Comparison of ENCODE assay signal across 24 cellular contexts in genomic region chr6:15574497-15574896, GRCh38.
DNase-seq lines count a peak whose midpoint lies in the region; ATAC-seq and TF ChIP-seq lines count a peak whose summit lies in the region.
"Had no signal": no experiment of that assay in that cellular context is flagged by ENCODE, and none has a peak within 500 bp of the region (broad histone marks: within the 10 kb centered on the region; RNA-seq: fewer than 3 reads in every experiment).

No MANE protein-coding gene starts in this region.

- H3K36me3 Mint-ChIP-seq in mesothelial cell of epicardium, result peaks cover 7% of the 10 kb centered on the region

- H3K27ac ChIP-seq in spleen (peak overlapping the region in 5 of 8 donors; percentile 17 to 64 (median 51)), mammary epithelial cell (ENCODE audit: insufficient read depth, low read depth, low read length) (no peak overlapping the region)
- H3K27ac ChIP-seq: A549, C4-2B, SJCRH30 had no signal

- no peak overlapping the region for H3K4me2 ChIP-seq in mammary epithelial cell (ENCODE audit: insufficient read depth, low read depth, low read length)
- H3K4me2 ChIP-seq: A549 had no signal

- in situ Hi-C loops in mammary epithelial cell (cut with MboI; ENCODE audit: low sequenced_read_pairs in 2 of 2), result no loop called here

- intact Hi-C loops in spleen (cut with DNase I; ENCODE audit: low total_unique reads) (no loop called here), mammary epithelial cell (cut with micrococcal nuclease) (no loop called here)

- peak overlapping the region; percentile 26 for H3K27ac Mint-ChIP-seq in mesothelial cell of epicardium
- H3K27ac Mint-ChIP-seq: CD8-positive, alpha-beta T cell had no signal

- no TSS peak for BruUV-seq in mammary epithelial cell (replicated peaks; lab: Mats Ljungman, UMichigan)

- peaks cover 0 to 43% (median 10%) of the 10 kb centered on the region in 6 donors for H3K4me1 ChIP-seq in spleen
- no peaks in the 10 kb centered on the region for H3K4me1 ChIP-seq in mammary epithelial cell (ENCODE audit: insufficient read depth, low read length)
- H3K4me1 ChIP-seq: Caco-2, SJCRH30 had no signal

- peaks cover 32% of the 10 kb centered on the region for H3K4me1 Mint-ChIP-seq in mesothelial cell of epicardium

- ATAC-seq in HG02973 (IDR thresholded peaks at IDR 0.05; ENCODE audit: unreplicated experiment), result no peak
- ATAC-seq: A549; CD8-positive, alpha-beta T cell; PC-3 had no signal

- H3K27me3 Mint-ChIP-seq in mesothelial cell of epicardium (ENCODE audit: low read depth), result no peaks in the 10 kb centered on the region

- H3K9me3 Mint-ChIP-seq in mesothelial cell of epicardium, result peaks cover 14% of the 10 kb centered on the region

- peak; percentile 5 for DNase-seq in HK-2 (ENCODE audit: unreplicated experiment)
- peak; percentile 12 for DNase-seq in glomerular visceral epithelial cell (ENCODE audit: extremely low spot score)
- DNase-seq in mesothelial cell of epicardium (ENCODE audit: low spot score in 2 of 2, unreplicated experiment in 2 of 2), result no peak
- no peak for DNase-seq in spleen
- DNase-seq in mammary epithelial cell, result no peak
- no peak for DNase-seq in midbrain (lab: John Stamatoyannopoulos, UW)
- DNase-seq in activated CD8-positive, alpha-beta memory T cell treated with anti-CD3 and anti-CD28 coated beads for 24 hours, result no peak
- DNase-seq: AML-193; Caco-2; CD8-positive, alpha-beta T cell; DMS79 treated with DMSO at 0.1 percent for 48 hours; GF-D8; KBM-7; MV-4-11; NCI-H2029; NCI-H446 treated with DMSO at 0.1 percent for 48 hours; NCI-H526; NCI-H82; NK-92 treated with Interleukin-12 subunit alpha and Interleukin-12 subunit beta, amount 100 ng/mL, for 24 hours; PC-3; SJCRH30 had no signal

- H3K36me3 ChIP-seq in spleen, result peaks cover 0 to 18% (median 0%) of the 10 kb centered on the region in 6 donors
- no peaks in the 10 kb centered on the region for H3K36me3 ChIP-seq in mammary epithelial cell (ENCODE audit: insufficient read depth, low read length)
- H3K36me3 ChIP-seq: SJCRH30 had no signal

- dilution Hi-C loops in mammary epithelial cell (cut with HindIII; ENCODE audit: low sequenced_read_pairs), result no loop called here

- CTCF ChIA-PET in mammary epithelial cell (lab: Charles Lee; ENCODE audit: low non-redundant PET), result no interaction called here

- H4K20me1 ChIP-seq in mammary epithelial cell (ENCODE audit: insufficient read depth, low read length), result no peaks in the 10 kb centered on the region

- H3K4me3 Mint-ChIP-seq in mesothelial cell of epicardium, result no peak overlapping the region
- H3K4me3 Mint-ChIP-seq: CD8-positive, alpha-beta T cell had no signal

- H3K9me3 ChIP-seq in spleen, result no peaks in the 10 kb centered on the region
- H3K9me3 ChIP-seq in mammary epithelial cell (replicated peaks; ENCODE audit: insufficient read depth, low read length), result no peaks in the 10 kb centered on the region
- H3K9me3 ChIP-seq: A549, Caco-2, SJCRH30 had no signal

- no peak overlapping the region for H3K9ac ChIP-seq in mammary epithelial cell (ENCODE audit: insufficient read depth, low read length)

- WGBS in spleen, 5 donors, result 72 to 88% (median 78%) methylated on average over 3 of the region's 3 CpGs
- WGBS in mammary epithelial cell (ENCODE audit: low coverage, missing lambda C conversion rate), result 97% methylated on average over 3 of the region's 3 CpGs

- H2AFZ ChIP-seq in mammary epithelial cell (ENCODE audit: low read depth, low read length), result no peak overlapping the region

- H3K27me3 ChIP-seq in spleen (replicated peaks in 1 of 7) (no peaks in the 10 kb centered on the region), mammary epithelial cell (ENCODE audit: insufficient read depth, low read length) (no peaks in the 10 kb centered on the region)
- H3K27me3 ChIP-seq: SJCRH30 had no signal

- H3K79me2 ChIP-seq in mammary epithelial cell (ENCODE audit: insufficient read depth, low read length), result no peaks in the 10 kb centered on the region

- no peak for TF ChIP-seq POLR2A in spleen (IDR thresholded peaks at IDR 0.05)

- TF ChIP-seq CTCF in mesothelial cell of epicardium (IDR thresholded peaks at IDR 0.05; ENCODE audit: unreplicated experiment) (no peak), spleen (IDR thresholded peaks at IDR 0.05 in 8 of 11, conservative IDR thresholded peaks at IDR 0.05 in 3 of 11) (no peak), mammary epithelial cell (conservative IDR thresholded peaks at IDR 0.05 in 1 of 2, IDR thresholded peaks at IDR 0.05 in 1 of 2; ENCODE audit: extremely low read depth in 1 of 2, insufficient read depth in 1 of 2, low read depth in 1 of 2, low read length in 2 of 2) (no peak)

- H3K4me3 ChIP-seq in spleen (no peak overlapping the region), mammary epithelial cell (replicated peaks in 1 of 3; ENCODE audit: insufficient read depth in 1 of 3, low read depth in 2 of 3, low read length in 3 of 3) (no peak overlapping the region)
- H3K4me3 ChIP-seq: A549, SJCRH30 had no signal

Comparison
In these comparisons a context has a peak if more than half of its experiments do, and no peak if none do; other contexts are left out.
1. DNase-seq: peak in HK-2 (single experiment) and glomerular visceral epithelial cell (single experiment); none in mesothelial cell of epicardium (0 of 2), spleen (single experiment), mammary epithelial cell (single experiment), midbrain (single experiment) and activated CD8-positive, alpha-beta memory T cell treated with anti-CD3 and anti-CD28 coated beads for 24 hours (single experiment).